8 cellular contexts compared by ENCODE assay signal in genomic region chr2:199383006-199383405, GRCh38.
"Had no signal": no experiment of that assay in that cellular context is flagged by ENCODE, and none has a peak within 500 bp of the region (broad histone marks: within the 10 kb centered on the region; RNA-seq: fewer than 3 reads in every experiment).

No MANE protein-coding gene starts in this region.

- FAIRE-seq: H1, H54, HTR-8/SVneo, K562 had no signal

- H3K4me3 Mint-ChIP-seq: GM23338, H9 had no signal

- H3K9me3 Mint-ChIP-seq: GM23338, H9 had no signal

- DNase-seq: H9, HCEC 1CT, IMR-90 had no signal

- ATAC-seq: GM23338, K562 had no signal

- H3K4me3 ChIP-seq: GM23338, K562 had no signal

- H3K27ac Mint-ChIP-seq: GM23338 had no signal
